Comparison of ENCODE assay signal across 1 cellular context in the genomic region with DNA sequence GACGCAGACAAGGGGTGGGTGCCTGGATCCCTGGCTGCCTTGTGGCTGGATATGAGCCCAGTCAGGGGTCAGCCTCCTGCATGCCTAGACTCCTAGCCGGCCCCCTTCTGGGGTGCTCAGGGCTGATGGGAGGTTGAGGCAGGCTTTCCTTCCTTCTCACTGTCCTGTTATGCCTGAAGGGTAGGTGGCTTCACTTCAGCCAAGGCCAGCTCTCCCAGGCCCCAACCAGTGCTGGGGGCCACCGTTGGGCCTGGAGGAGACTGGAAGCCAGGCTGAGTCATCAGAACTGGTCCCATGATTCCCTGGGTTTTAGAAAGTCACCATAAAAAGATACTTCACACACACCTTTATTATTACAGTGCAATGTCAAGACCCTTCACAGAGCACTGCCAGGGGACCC.
TF ChIP-seq lines count a peak whose summit lies in the region.

No MANE protein-coding gene starts in this region.

TF ChIP-seq in WTC11, 78 proteins besides CTCF, POLR2A, EP300 and RAD21 (continued from another document):
- no peak for TF ChIP-seq ARID4B (CRISPR knock-in tag; IDR thresholded peaks at IDR 0.05; ENCODE audit: borderline replicate concordance)
- 0 out of 2 replicates have a peak, but pooled peaks have one; percentile 41 for TF ChIP-seq ZNF425 (CRISPR knock-in tag; conservative IDR thresholded peaks at IDR 0.05)
- no peak for TF ChIP-seq ETV6 (CRISPR knock-in tag; IDR thresholded peaks at IDR 0.05)
- TF ChIP-seq ZNF396 (CRISPR knock-in tag; IDR thresholded peaks at IDR 0.05; ENCODE audit: borderline replicate concordance), result no peak
- TF ChIP-seq, protein P1, sequence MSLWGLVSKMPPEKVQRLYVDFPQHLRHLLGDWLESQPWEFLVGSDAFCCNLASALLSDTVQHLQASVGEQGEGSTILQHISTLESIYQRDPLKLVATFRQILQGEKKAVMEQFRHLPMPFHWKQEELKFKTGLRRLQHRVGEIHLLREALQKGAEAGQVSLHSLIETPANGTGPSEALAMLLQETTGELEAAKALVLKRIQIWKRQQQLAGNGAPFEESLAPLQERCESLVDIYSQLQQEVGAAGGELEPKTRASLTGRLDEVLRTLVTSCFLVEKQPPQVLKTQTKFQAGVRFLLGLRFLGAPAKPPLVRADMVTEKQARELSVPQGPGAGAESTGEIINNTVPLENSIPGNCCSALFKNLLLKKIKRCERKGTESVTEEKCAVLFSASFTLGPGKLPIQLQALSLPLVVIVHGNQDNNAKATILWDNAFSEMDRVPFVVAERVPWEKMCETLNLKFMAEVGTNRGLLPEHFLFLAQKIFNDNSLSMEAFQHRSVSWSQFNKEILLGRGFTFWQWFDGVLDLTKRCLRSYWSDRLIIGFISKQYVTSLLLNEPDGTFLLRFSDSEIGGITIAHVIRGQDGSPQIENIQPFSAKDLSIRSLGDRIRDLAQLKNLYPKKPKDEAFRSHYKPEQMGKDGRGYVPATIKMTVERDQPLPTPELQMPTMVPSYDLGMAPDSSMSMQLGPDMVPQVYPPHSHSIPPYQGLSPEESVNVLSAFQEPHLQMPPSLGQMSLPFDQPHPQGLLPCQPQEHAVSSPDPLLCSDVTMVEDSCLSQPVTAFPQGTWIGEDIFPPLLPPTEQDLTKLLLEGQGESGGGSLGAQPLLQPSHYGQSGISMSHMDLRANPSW (CRISPR knock-in tag; conservative IDR thresholded peaks at IDR 0.05; ENCODE audit: low read depth), result no peak
- TF ChIP-seq ZNF423 (CRISPR knock-in tag; IDR thresholded peaks at IDR 0.05), result no peak
- no peak for TF ChIP-seq GABPB1 (CRISPR knock-in tag; IDR thresholded peaks at IDR 0.05)
- no peak for TF ChIP-seq OVOL2 (CRISPR knock-in tag; IDR thresholded peaks at IDR 0.05; ENCODE audit: borderline replicate concordance)
- TF ChIP-seq EMX1 (CRISPR knock-in tag; IDR thresholded peaks at IDR 0.05), result no peak
- TF ChIP-seq SP1 (CRISPR knock-in tag; conservative IDR thresholded peaks at IDR 0.05), result no peak
- TF ChIP-seq AFF4 (CRISPR knock-in tag; IDR thresholded peaks at IDR 0.05; ENCODE audit: borderline replicate concordance), result 0 out of 2 replicates have a peak, but pooled peaks have one; percentile 11
- TF ChIP-seq ATF1 (CRISPR knock-in tag; IDR thresholded peaks at IDR 0.05), result no peak
- TF ChIP-seq ZNF121 (CRISPR knock-in tag; IDR thresholded peaks at IDR 0.05), result no peak
